22 cellular contexts compared by ENCODE assay signal in the genomic region with DNA sequence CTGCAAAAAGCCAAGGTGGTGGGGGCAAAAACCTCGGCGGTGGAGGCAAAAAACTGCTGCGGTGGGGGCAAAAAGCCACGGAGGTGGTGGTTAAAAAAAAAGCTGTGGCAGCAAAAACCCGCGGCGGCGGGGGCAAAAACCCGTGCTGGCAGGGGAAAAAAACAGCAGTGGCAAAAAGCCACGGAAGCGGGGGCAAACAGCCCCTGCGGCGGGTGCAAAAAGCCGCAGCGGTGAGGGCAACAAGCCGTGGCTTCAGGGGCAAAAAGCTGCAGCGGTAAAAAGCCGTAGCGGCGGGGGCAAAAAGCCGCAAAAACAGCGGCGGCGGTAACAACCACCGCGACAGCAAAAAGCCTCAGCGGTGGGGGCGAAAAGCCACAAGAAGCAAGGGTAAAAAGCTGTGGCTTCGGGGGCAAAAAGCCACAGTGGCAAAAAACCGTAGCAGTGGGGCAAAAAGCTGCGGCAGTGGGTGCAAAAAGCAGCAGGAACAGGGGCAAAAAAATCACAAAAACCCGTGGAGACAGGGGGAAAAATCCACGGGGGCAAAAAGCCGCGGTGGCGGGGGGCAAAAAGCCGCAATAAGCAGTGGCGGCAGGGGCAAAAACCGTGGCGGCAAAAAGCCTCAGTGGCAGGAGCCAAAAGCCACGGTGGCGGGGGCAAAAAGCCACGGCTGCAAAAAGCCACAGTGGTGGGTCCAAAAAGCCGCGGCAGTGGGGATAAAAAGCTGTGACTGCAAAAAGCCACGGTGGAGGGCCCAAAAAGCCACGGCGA.
"Had no signal": no experiment of that assay in that cellular context is flagged by ENCODE, and none has a peak within 500 bp of the region (broad histone marks: within the 10 kb centered on the region; RNA-seq: fewer than 3 reads in every experiment).

No MANE protein-coding gene starts in this region.

- H3K4me1 Mint-ChIP-seq: activated naive CD4-positive, alpha-beta T cell treated with anti-CD3 and anti-CD28 coated beads, Interleukin-2, amount 50 U/mL, for 24 hours; nephron; stimulated activated effector memory CD8-positive, alpha-beta T cell treated with anti-CD3 and anti-CD28 coated beads, Interleukin-12 subunit alpha, Interleukin-12 subunit beta, amount 100 ng/mL, for 72 hours; WTC11 had no signal

- H3K4me3 ChIP-seq: ascending aorta, hepatocyte, right lobe of liver, stomach, suprapubic skin, transverse colon, uterus had no signal

- H3K27ac ChIP-seq: ascending aorta, brain microvascular endothelial cell, foreskin keratinocyte, hepatocyte, neutrophil, right lobe of liver, stomach, suprapubic skin, transverse colon, uterus had no signal

- H3K27me3 ChIP-seq: ascending aorta, brain microvascular endothelial cell, foreskin keratinocyte, hepatocyte, right lobe of liver, uterus had no signal

- ATAC-seq: foreskin keratinocyte; right lobe of liver; stimulated activated effector memory CD8-positive, alpha-beta T cell treated with anti-CD3 and anti-CD28 coated beads, Interleukin-12 subunit alpha, Interleukin-12 subunit beta, amount 100 ng/mL, for 72 hours; WTC11 had no signal

- H3K36me3 ChIP-seq: ascending aorta, brain microvascular endothelial cell, neutrophil, right lobe of liver, suprapubic skin, transverse colon, uterus had no signal

- DNase-seq: activated gamma-delta T cell treated with Interleukin-2 at 50 U/mL for 16 hours; activated T-cell treated with anti-CD3 and anti-CD28 coated beads, Interleukin-2, amount 50 U/mL, for 1 hour; brain microvascular endothelial cell; caudate nucleus; effector memory CD4-positive, alpha-beta T cell; foreskin keratinocyte; small intestine; stimulated activated CD4-positive, alpha-beta T cell treated with anti-CD3 and anti-CD28 coated beads, Interleukin-2, amount 100 ng/mL, for 24 hours; stomach; T1000; transverse colon; uterus had no signal

- H3K27ac Mint-ChIP-seq: activated naive CD4-positive, alpha-beta T cell treated with anti-CD3 and anti-CD28 coated beads, Interleukin-2, amount 50 U/mL, for 24 hours; nephron; stimulated activated effector memory CD8-positive, alpha-beta T cell treated with anti-CD3 and anti-CD28 coated beads, Interleukin-12 subunit alpha, Interleukin-12 subunit beta, amount 100 ng/mL, for 72 hours; WTC11 had no signal

- H3K9me3 ChIP-seq: neutrophil, suprapubic skin, uterus had no signal

- H3K4me3 Mint-ChIP-seq: activated naive CD4-positive, alpha-beta T cell treated with anti-CD3 and anti-CD28 coated beads, Interleukin-2, amount 50 U/mL, for 24 hours; nephron; stimulated activated effector memory CD8-positive, alpha-beta T cell treated with anti-CD3 and anti-CD28 coated beads, Interleukin-12 subunit alpha, Interleukin-12 subunit beta, amount 100 ng/mL, for 72 hours; WTC11 had no signal

- FAIRE-seq: colon, small intestine had no signal

- H3K4me1 ChIP-seq: ascending aorta, foreskin keratinocyte, right lobe of liver, stomach, suprapubic skin, transverse colon, uterus had no signal
